Comparison of ENCODE assay signal across 11 cellular contexts in genomic region chr11:123407996-123408597, GRCh38.
"Had no signal": no experiment of that assay in that cellular context is flagged by ENCODE, and none has a peak within 500 bp of the region (broad histone marks: within the 10 kb centered on the region; RNA-seq: fewer than 3 reads in every experiment).

No MANE protein-coding gene starts in this region.

- H3K9me3 ChIP-seq: esophagus squamous epithelium, prostate gland, transverse colon had no signal

- H3K27ac ChIP-seq: esophagus squamous epithelium, prostate gland had no signal

- H3K36me3 ChIP-seq: esophagus squamous epithelium, prostate gland, transverse colon had no signal

- H3K4me1 Mint-ChIP-seq: activated naive CD4-positive, alpha-beta T cell treated with anti-CD3 and anti-CD28 coated beads, Interleukin-2, amount 50 U/mL, for 24 hours had no signal

- DNase-seq: activated B cell treated with CpG ODN at 0.5 μM for 24 hours, esophagus squamous epithelium, occipital lobe, T1000 had no signal

- H3K4me3 ChIP-seq: prostate gland, transverse colon had no signal

- H3K4me3 Mint-ChIP-seq: activated B cell treated with CpG ODN at 0.5 μM for 24 hours; activated naive CD4-positive, alpha-beta T cell treated with anti-CD3 and anti-CD28 coated beads, Interleukin-2, amount 50 U/mL, for 24 hours; stimulated activated naive B cell treated with anti-CD40 and anti-IgM and Interleukin-4, amounts not matched to agents 10 μg/mL and 1 μg/mL and 100 μg/mL, for 72 hours had no signal

- H3K36me3 Mint-ChIP-seq: activated naive CD4-positive, alpha-beta T cell treated with anti-CD3 and anti-CD28 coated beads, Interleukin-2, amount 50 U/mL, for 24 hours; natural killer cell; stimulated activated naive B cell treated with anti-CD40 and anti-IgM and Interleukin-4, amounts not matched to agents 10 μg/mL and 1 μg/mL and 100 μg/mL, for 72 hours had no signal

- ATAC-seq: sciatic nerve had no signal

- H3K9me3 Mint-ChIP-seq: activated B cell treated with CpG ODN at 0.5 μM for 24 hours; activated CD4-positive, alpha-beta T cell treated with anti-CD3 and anti-CD28 coated beads, Interleukin-2, amount 10 ng/mL, durations not matched to agents 24 days and 14 days; activated naive CD4-positive, alpha-beta T cell treated with anti-CD3 and anti-CD28 coated beads, Interleukin-2, amount 50 U/mL, for 24 hours; natural killer cell; stimulated activated naive B cell treated with anti-CD40 and anti-IgM and Interleukin-4, amounts not matched to agents 10 μg/mL and 1 μg/mL and 100 μg/mL, for 72 hours had no signal

- H3K27ac Mint-ChIP-seq: activated B cell treated with CpG ODN at 0.5 μM for 24 hours; activated naive CD4-positive, alpha-beta T cell treated with anti-CD3 and anti-CD28 coated beads, Interleukin-2, amount 50 U/mL, for 24 hours; natural killer cell; stimulated activated naive B cell treated with anti-CD40 and anti-IgM and Interleukin-4, amounts not matched to agents 10 μg/mL and 1 μg/mL and 100 μg/mL, for 72 hours had no signal

- H3K27me3 Mint-ChIP-seq: activated CD4-positive, alpha-beta T cell treated with anti-CD3 and anti-CD28 coated beads, Interleukin-2, amount 10 ng/mL, durations not matched to agents 24 days and 14 days had no signal

- H3K4me1 ChIP-seq: prostate gland had no signal
